Comparison of ENCODE assay signal across 8 cellular contexts in the genomic region with DNA sequence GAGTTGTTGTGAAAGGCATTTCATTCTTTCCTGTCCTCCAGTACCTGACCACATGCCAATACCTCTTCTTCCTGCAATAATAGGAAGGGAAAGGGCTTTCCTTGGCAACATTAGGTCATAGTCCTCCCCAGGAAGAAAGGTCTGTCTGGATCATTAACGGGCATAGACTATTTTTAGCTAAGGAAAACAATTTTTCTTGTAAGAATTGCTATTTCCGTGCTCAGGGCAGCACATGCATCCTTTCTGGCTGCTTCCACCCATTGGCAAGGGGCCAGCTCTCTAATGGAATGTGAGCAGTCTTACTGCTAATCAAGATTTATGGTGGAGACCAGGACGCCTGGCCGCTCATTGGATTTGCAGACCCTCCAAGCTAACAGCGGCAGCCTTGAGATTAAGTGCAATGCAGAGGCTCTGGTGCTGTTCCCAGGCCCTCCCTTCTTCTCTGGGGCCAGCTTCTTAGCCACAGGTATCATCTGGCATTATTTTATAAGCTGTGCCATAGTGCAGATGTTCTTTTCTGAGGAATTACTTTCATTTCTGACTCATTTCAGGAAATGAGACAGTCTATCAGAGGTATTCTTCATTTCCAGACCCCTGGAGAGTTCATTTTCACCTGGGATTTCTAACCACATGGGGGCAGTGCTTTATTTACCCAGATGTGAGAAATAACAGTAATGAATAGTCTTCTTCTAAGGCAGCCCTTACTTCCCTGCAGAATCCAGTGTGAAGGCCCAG. TPM values are rescaled to one million over a fixed set of nuclear protein-coding genes. Genes with fewer than 3 reads are reported as not detected.
DNase-seq lines count a peak whose midpoint lies in the region; ATAC-seq and TF ChIP-seq lines count a peak whose summit lies in the region.

No MANE protein-coding gene starts in this region.

- CTCF ChIA-PET in AG04449 (lab: Yijun Ruan, JAX), result interaction anchor here (0.7 to 2.8 kb wide), 27 partner anchors 8 to 146 kb away, joined by 3 to 17 read pairs (median 4); partner anchors contain the start of gene ANO6
- CTCF ChIA-PET in SK-N-SH (lab: Yijun Ruan, JAX), result interaction anchor here (0.6 to 4.0 kb wide), 31 partner anchors 8 to 1264 kb away, joined by 3 to 35 read pairs (median 3); partner anchors contain the start of gene ANO6

- H3K4me3 ChIP-seq in AG04449 (ENCODE audit: low read depth, low read length), result peak overlapping the region; percentile 4; the same call in 1 of the 2 replicates
- peak overlapping the region; percentile 19 to 31; a peak in 2 of 4 replicates for H3K4me3 ChIP-seq in SK-N-SH (ENCODE audit: low read depth in 2 of 2, low read length in 1 of 2)
- peak overlapping the region; percentile 28 for H3K4me3 ChIP-seq in psoas muscle

- no peaks in the 10 kb centered on the region for H3K9me3 ChIP-seq in SK-N-SH
- no peaks in the 10 kb centered on the region for H3K9me3 ChIP-seq in psoas muscle

- no peak overlapping the region for H2AFZ ChIP-seq in SK-N-SH (ENCODE audit: low read depth)

- H3K36me3 ChIP-seq in SK-N-SH (replicated peaks in 1 of 2; ENCODE audit: control insufficient read depth in 1 of 2, insufficient read depth in 2 of 2, low read length in 1 of 2) (peaks cover 0 to 15% of the 10 kb centered on the region in 2 experiments), psoas muscle (ENCODE audit: insufficient read depth in 1 of 2, low read depth in 1 of 2) (no peaks in the 10 kb centered on the region)

- in situ Hi-C loops in KBM-7 (cut with MboI; ENCODE audit: low pct_unique_long_range_greater_than_20kb, low sequenced_read_pairs), result no loop called here

- peak; percentile 77 for TF ChIP-seq RAD21 in SK-N-SH (IDR thresholded peaks at IDR 0.05; ENCODE audit: low read length)

- TF ChIP-seq CTCF in AG04449 (IDR thresholded peaks at IDR 0.05; ENCODE audit: insufficient read depth, low read length, missing control alignments) (peak; percentile 28), SK-N-SH (IDR thresholded peaks at IDR 0.05) (peak; percentile 72), foreskin keratinocyte (conservative IDR thresholded peaks at IDR 0.05) (peak; percentile 93), psoas muscle (IDR thresholded peaks at IDR 0.05) (peak; percentile 14)

- peak overlapping the region; percentile 87 to 93 for H3K27ac ChIP-seq in SK-N-SH (ENCODE audit: low read depth in 2 of 2, low read length in 1 of 2)
- peak overlapping the region; percentile 72 for H3K27ac ChIP-seq in foreskin keratinocyte
- peak overlapping the region; percentile 54 for H3K27ac ChIP-seq in psoas muscle

- no peaks in the 10 kb centered on the region for H3K9me2 ChIP-seq in SK-N-SH

- POLR2A ChIA-PET in AG04449 (lab: Yijun Ruan, JAX) (interaction anchor here (1.2 to 1.5 kb wide), 2 partner anchors 30 to 68 kb away, joined by 3 read pairs; no protein-coding TSS in a partner anchor), SK-N-SH (lab: Yijun Ruan, JAX) (interaction anchor here (1.1 kb wide), 1 partner anchor 43 kb away, joined by 3 read pairs; no protein-coding TSS in a partner anchor)

- peak; percentile 69 for DNase-seq in AG04449 (ENCODE audit: low read depth, low spot score)
- DNase-seq in KBM-7, result peak; percentile 54
- peak; percentile 58 for DNase-seq in SK-N-SH
- peak; percentile 88 to 95 for DNase-seq in foreskin keratinocyte
- DNase-seq in psoas muscle, result peak; percentile 72 to 80

- ATAC-seq in GM19023 (IDR thresholded peaks at IDR 0.05; ENCODE audit: unreplicated experiment) (peak; percentile 60), foreskin keratinocyte (peak; percentile 85), psoas muscle (peak; percentile 18 to 66 (median 45)), GM21526 (IDR thresholded peaks at IDR 0.05; ENCODE audit: low FRiP score, unreplicated experiment) (no peak), GM19397 (IDR thresholded peaks at IDR 0.05; ENCODE audit: unreplicated experiment) (no peak)

- H3F3A ChIP-seq in SK-N-SH (replicated peaks; ENCODE audit: insufficient read depth), result peaks cover 31% of the 10 kb centered on the region

- 10% methylated on average over 3 of the region's 5 CpGs for WGBS in SK-N-SH (ENCODE audit: low lambda C conversion rate)
- 6 to 9% (median 7%) methylated on average over 5 of the region's 5 CpGs for WGBS in psoas muscle, 3 donors

- intact Hi-C loops in psoas muscle (cut with DNase I), result no loop called here

- peak; percentile 82 to 84 for TF ChIP-seq EP300 in SK-N-SH (IDR thresholded peaks at IDR 0.05; ENCODE audit: borderline replicate concordance in 1 of 2, low read depth in 1 of 2, low read length in 1 of 2)

- H3K27me3 ChIP-seq in SK-N-SH (ENCODE audit: insufficient read depth) (no peaks in the 10 kb centered on the region), foreskin keratinocyte (no peaks in the 10 kb centered on the region), psoas muscle (ENCODE audit: insufficient read depth in 3 of 3, low read length in 2 of 3) (no peaks in the 10 kb centered on the region)

- no peaks in the 10 kb centered on the region for H4K20me1 ChIP-seq in SK-N-SH (ENCODE audit: insufficient read depth)

- H3K4me1 ChIP-seq in SK-N-SH (ENCODE audit: control insufficient read depth in 1 of 2, insufficient read depth in 2 of 2, low read depth in 1 of 2, low read length in 1 of 2) (peaks cover 19 to 26% of the 10 kb centered on the region in 2 experiments), foreskin keratinocyte (peaks cover 34% of the 10 kb centered on the region), psoas muscle (peaks cover 42% of the 10 kb centered on the region)

- H3K9ac ChIP-seq in SK-N-SH, result peak overlapping the region; percentile 63; the same call in 1 of the 2 replicates

- peak overlapping the region; percentile 74 for H3K4me2 ChIP-seq in SK-N-SH

- peaks cover 80% of the 10 kb centered on the region for H3K79me2 ChIP-seq in SK-N-SH (ENCODE audit: insufficient read depth)

TF ChIP-seq in SK-N-SH, 30 proteins besides CTCF, POLR2A, EP300 and RAD21 (continues in another document):
- TF ChIP-seq TEAD4 (IDR thresholded peaks at IDR 0.05; ENCODE audit: borderline replicate concordance, insufficient read depth) (peak; percentile 81), RXRA (IDR thresholded peaks at IDR 0.05; ENCODE audit: borderline replicate concordance, low read depth) (peak; percentile 73; the same call in 1 of the 2 replicates), RFX5 (IDR thresholded peaks at IDR 0.05; ENCODE audit: low read length) (no peak), YY1 (IDR thresholded peaks at IDR 0.05; ENCODE audit: low read depth) (no peak), FOXJ3 (CRISPR knock-in tag; IDR thresholded peaks at IDR 0.05) (peak; percentile 57; the same call in 1 of the 2 replicates), FOSL2 (IDR thresholded peaks at IDR 0.05; ENCODE audit: borderline replicate concordance, low read depth) (peak; percentile 83), CHD2 (IDR thresholded peaks at IDR 0.05; ENCODE audit: low read length, partially characterized antibody) (no peak), NRF1 (IDR thresholded peaks at IDR 0.05; ENCODE audit: low read depth, low read length) (no peak), GATA2 (CRISPR knock-in tag; IDR thresholded peaks at IDR 0.05) (peak; percentile 17; the same call in 1 of the 2 replicates), REST (IDR thresholded peaks at IDR 0.05; ENCODE audit: low read depth, low read length) (no peak), ELF1 (IDR thresholded peaks at IDR 0.05) (peak; percentile 52; the same call in 1 of the 2 replicates)
- TF ChIP-seq, protein P1, sequence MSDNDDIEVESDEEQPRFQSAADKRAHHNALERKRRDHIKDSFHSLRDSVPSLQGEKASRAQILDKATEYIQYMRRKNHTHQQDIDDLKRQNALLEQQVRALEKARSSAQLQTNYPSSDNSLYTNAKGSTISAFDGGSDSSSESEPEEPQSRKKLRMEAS (IDR thresholded peaks at IDR 0.05; ENCODE audit: low read depth), result peak; percentile 44; the same call in 1 of the 2 replicates
- TF ChIP-seq, protein P2, sequence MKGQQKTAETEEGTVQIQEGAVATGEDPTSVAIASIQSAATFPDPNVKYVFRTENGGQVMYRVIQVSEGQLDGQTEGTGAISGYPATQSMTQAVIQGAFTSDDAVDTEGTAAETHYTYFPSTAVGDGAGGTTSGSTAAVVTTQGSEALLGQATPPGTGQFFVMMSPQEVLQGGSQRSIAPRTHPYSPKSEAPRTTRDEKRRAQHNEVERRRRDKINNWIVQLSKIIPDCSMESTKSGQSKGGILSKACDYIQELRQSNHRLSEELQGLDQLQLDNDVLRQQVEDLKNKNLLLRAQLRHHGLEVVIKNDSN (IDR thresholded peaks at IDR 0.05; ENCODE audit: borderline replicate concordance, low read depth), result no peak

RNA-seq across cellular contexts. Expression of gene ANO6, which starts 52.9 kb away (rescaled TPM):
- 20.1 and 26.7 TPM in 2 replicates for polyA plus RNA-seq in SK-N-SH (2012; rRNA removed)
- polyA plus RNA-seq in SK-N-SH (2012; cell fraction: cytosol; rRNA removed), result 33.7 and 34.5 TPM in 2 replicates
- 11.0 and 22.7 TPM in 2 replicates for polyA plus RNA-seq in SK-N-SH (2012; cell fraction: nucleus; rRNA removed)
- total RNA-seq in foreskin keratinocyte, result 69.9 and 73.3 TPM in 2 replicates
- 14.2 and 17.3 TPM in 2 replicates for polyA plus RNA-seq in foreskin keratinocyte
- total RNA-seq in psoas muscle, result 100 to 1,000 TPM in 1 of 4 donors, 10 to 100 TPM in 3; 51.5 to 121 (median 65.5) TPM
- 10 to 100 TPM; 25.6 to 36.9 (median 26.1) TPM for polyA plus RNA-seq in psoas muscle

Comparison
In these comparisons a context has a peak if more than half of its experiments do, and no peak if none do; other contexts are left out.
1. CTCF ChIP-seq: peak in every context shown above with its lines; median percentile 93 in foreskin keratinocyte; 72 in SK-N-SH; 28 in AG04449; 14 in psoas muscle.
2. ATAC-seq: peak in GM19023 (single experiment), foreskin keratinocyte (single experiment) and psoas muscle (4 of 4); none in GM21526 (single experiment) and GM19397 (single experiment).
3. Peak in every context shown above with its lines, with median percentiles within 50 percentile points of each other: DNase-seq, H3K4me3 ChIP-seq and H3K27ac ChIP-seq.